2 cellular contexts compared by ENCODE assay signal in the genomic region with DNA sequence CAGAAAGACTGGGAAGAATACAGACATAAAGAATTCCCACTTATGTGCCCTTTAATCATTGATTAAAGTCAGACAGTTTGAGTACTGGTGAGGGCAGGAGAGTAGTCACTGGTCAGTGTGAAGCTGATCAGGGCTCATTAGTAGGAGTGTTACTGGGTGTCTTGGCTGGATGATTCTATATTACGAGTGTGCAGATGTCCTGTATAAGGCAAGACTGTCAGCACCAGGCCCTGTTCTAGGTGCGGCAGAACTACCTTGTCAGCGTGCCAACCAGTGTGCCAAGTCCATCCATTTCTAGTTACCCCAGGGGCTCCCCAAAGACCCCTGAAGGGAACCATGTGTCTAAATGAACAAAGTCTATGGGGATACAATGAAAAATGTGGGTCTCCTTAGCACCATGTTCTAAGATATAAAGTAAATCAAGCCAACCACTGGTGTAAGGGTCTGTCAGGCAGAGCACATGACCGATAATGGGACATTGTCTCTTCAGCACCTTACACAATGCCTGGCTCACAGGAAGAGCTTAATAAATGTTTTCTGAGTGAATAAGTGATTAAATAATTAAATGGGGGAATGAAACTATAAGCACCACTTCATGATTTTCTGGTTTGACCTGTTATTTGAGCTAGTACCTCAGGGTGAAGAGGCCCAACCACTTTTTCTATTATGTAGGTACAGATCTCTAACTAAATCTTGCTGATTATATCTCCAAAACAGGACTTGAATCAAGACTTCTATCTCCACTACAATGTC.
TF ChIP-seq lines count a peak whose summit lies in the region.

No MANE protein-coding gene starts in this region.

TF ChIP-seq in IMR-90, 13 proteins besides CTCF, POLR2A, EP300 and RAD21:
- TF ChIP-seq RCOR1 (IDR thresholded peaks at IDR 0.05; ENCODE audit: insufficient replicate concordance, low read length) (no peak), FOS (IDR thresholded peaks at IDR 0.05; ENCODE audit: low read depth, low read length) (no peak), MXI1 (IDR thresholded peaks at IDR 0.05; ENCODE audit: borderline replicate concordance, low read depth, low read length) (no peak), NFE2L2 (IDR thresholded peaks at IDR 0.05; ENCODE audit: low read depth, low read length) (no peak), MAZ (IDR thresholded peaks at IDR 0.05; ENCODE audit: borderline replicate concordance, low read depth, low read length) (no peak), USF2 (IDR thresholded peaks at IDR 0.05; ENCODE audit: low read depth, low read length) (no peak), RFX5 (IDR thresholded peaks at IDR 0.05; ENCODE audit: low read depth, low read length) (no peak), BHLHE40 (IDR thresholded peaks at IDR 0.05; ENCODE audit: low read depth, low read length) (no peak), CHD1 (IDR thresholded peaks at IDR 0.05; ENCODE audit: low read depth, low read length) (no peak), MAFK (IDR thresholded peaks at IDR 0.05; ENCODE audit: low read depth, low read length) (no peak), CEBPB (IDR thresholded peaks at IDR 0.05; ENCODE audit: low read depth, low read length) (no peak), SMC3 (IDR thresholded peaks at IDR 0.05; ENCODE audit: low read depth, low read length) (no peak), ELK1 (IDR thresholded peaks at IDR 0.05; ENCODE audit: borderline replicate concordance, low read depth, low read length) (no peak)

TF ChIP-seq in GM12878, 131 proteins besides CTCF, POLR2A, EP300 and RAD21:
- TF ChIP-seq HCFC1 (IDR thresholded peaks at IDR 0.05; ENCODE audit: low read length) (no peak), BCL11A (IDR thresholded peaks at IDR 0.05; ENCODE audit: low read depth, low read length) (no peak), POU2F2 (IDR thresholded peaks at IDR 0.05; ENCODE audit: borderline replicate concordance, low read depth, low read length) (no peak), POLR2AphosphoS5 (IDR thresholded peaks at IDR 0.05; ENCODE audit: low read length) (no peak), CHD4 (IDR thresholded peaks at IDR 0.05) (no peak), CBX3 (IDR thresholded peaks at IDR 0.05; ENCODE audit: borderline replicate concordance, low read depth) (no peak), ZZZ3 (IDR thresholded peaks at IDR 0.05; ENCODE audit: control insufficient read depth, insufficient read length, low read depth) (no peak)
- TF ChIP-seq, protein P1, sequence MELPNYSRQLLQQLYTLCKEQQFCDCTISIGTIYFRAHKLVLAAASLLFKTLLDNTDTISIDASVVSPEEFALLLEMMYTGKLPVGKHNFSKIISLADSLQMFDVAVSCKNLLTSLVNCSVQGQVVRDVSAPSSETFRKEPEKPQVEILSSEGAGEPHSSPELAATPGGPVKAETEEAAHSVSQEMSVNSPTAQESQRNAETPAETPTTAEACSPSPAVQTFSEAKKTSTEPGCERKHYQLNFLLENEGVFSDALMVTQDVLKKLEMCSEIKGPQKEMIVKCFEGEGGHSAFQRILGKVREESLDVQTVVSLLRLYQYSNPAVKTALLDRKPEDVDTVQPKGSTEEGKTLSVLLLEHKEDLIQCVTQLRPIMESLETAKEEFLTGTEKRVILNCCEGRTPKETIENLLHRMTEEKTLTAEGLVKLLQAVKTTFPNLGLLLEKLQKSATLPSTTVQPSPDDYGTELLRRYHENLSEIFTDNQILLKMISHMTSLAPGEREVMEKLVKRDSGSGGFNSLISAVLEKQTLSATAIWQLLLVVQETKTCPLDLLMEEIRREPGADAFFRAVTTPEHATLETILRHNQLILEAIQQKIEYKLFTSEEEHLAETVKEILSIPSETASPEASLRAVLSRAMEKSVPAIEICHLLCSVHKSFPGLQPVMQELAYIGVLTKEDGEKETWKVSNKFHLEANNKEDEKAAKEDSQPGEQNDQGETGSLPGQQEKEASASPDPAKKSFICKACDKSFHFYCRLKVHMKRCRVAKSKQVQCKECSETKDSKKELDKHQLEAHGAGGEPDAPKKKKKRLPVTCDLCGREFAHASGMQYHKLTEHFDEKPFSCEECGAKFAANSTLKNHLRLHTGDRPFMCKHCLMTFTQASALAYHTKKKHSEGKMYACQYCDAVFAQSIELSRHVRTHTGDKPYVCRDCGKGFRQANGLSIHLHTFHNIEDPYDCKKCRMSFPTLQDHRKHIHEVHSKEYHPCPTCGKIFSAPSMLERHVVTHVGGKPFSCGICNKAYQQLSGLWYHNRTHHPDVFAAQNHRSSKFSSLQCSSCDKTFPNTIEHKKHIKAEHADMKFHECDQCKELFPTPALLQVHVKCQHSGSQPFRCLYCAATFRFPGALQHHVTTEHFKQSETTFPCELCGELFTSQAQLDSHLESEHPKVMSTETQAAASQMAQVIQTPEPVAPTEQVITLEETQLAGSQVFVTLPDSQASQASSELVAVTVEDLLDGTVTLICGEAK (IDR thresholded peaks at IDR 0.05; ENCODE audit: borderline replicate concordance), result no peak
